ENCODE assay signal across 6 cellular contexts in genomic region chr15:74072132-74072531, GRCh38. TPM values are rescaled to one million over a fixed set of nuclear protein-coding genes. Genes with fewer than 3 reads are reported as not detected.
"Had no signal": no experiment of that assay in that cellular context is flagged by ENCODE, and none has a peak within 500 bp of the region (broad histone marks: within the 10 kb centered on the region; RNA-seq: fewer than 3 reads in every experiment).

No MANE protein-coding gene starts in this region.

RNA-seq across cellular contexts. Expression of gene GOLGA6A, which starts 10.2 kb away (rescaled TPM):
- total RNA-seq: temporal lobe, transverse colon, upper lobe of right lung, ureter, urinary bladder had no signal

RNA-seq across cellular contexts. Expression of gene ISLR2, which starts 58.3 kb away (rescaled TPM):
- total RNA-seq: thoracic aorta had no signal
